In genomic region chr22:38756631-38757463, GRCh38 we compare ENCODE assay signal across 8 cellular contexts. TPM values are rescaled to one million over a fixed set of nuclear protein-coding genes. Genes with fewer than 3 reads are reported as not detected.
DNase-seq lines count a peak whose midpoint lies in the region; ATAC-seq, FAIRE-seq and TF ChIP-seq lines count a peak whose summit lies in the region.

No MANE protein-coding gene starts in this region.

- H3K27ac Mint-ChIP-seq in GM23338 = no peak overlapping the region; the same call in 1 of the 2 replicates
- peak overlapping the region; percentile 87 for H3K27ac Mint-ChIP-seq in activated CD8-positive, alpha-beta T cell treated with anti-CD3 and anti-CD28 coated beads for 36 hours
- H3K27ac Mint-ChIP-seq in glutamatergic neuron (ENCODE audit: unreplicated experiment) = peak overlapping the region; percentile 84

- H3K36me3 ChIP-seq in GM23338 (ENCODE audit: insufficient read depth) (no peaks in the 10 kb centered on the region), stomach (peaks cover 9 to 11% (median 11%) of the 10 kb centered on the region in 4 donors)

- H4K20me1 ChIP-seq in GM23338 (replicated peaks; ENCODE audit: insufficient read depth) = no peaks in the 10 kb centered on the region

- H2AFZ ChIP-seq in GM23338 = peak overlapping the region; percentile 87; the same call in 1 of the 2 replicates

- TF ChIP-seq CTCF in A549 (IDR thresholded peaks at IDR 0.05) (no peak), GM23338 (conservative IDR thresholded peaks at IDR 0.05; ENCODE audit: low read depth in 2 of 2) (no peak), glutamatergic neuron (IDR thresholded peaks at IDR 0.05; ENCODE audit: partially characterized antibody, unreplicated experiment) (no peak), stomach (IDR thresholded peaks at IDR 0.05) (no peak)
- TF ChIP-seq CTCF in activated CD8-positive, alpha-beta T cell treated with anti-CD3 and anti-CD28 coated beads for 36 hours (IDR thresholded peaks at IDR 0.05) = no peak

- no peak for TF ChIP-seq POLR2A in A549 (IDR thresholded peaks at IDR 0.05; ENCODE audit: low read length)
- no peak for TF ChIP-seq POLR2A in stomach (IDR thresholded peaks at IDR 0.05)

- intact Hi-C loops in activated CD8-positive, alpha-beta T cell treated with anti-CD3 and anti-CD28 coated beads for 36 hours (cut with micrococcal nuclease) = loop anchor here (10.0 kb wide), 1 partner anchor 52 kb away; the partner anchor contains the start of genes GTPBP1 and JOSD1
- intact Hi-C loops in stomach (cut with DNase I; ENCODE audit: low total_unique reads) = no loop called here

- peaks cover 14% of the 10 kb centered on the region; the same call in 1 of the 2 replicates for H3K27me3 ChIP-seq in GM23338 (ENCODE audit: insufficient read depth)
- H3K27me3 ChIP-seq in stomach = no peaks in the 10 kb centered on the region

- no peaks in the 10 kb centered on the region for H3K79me2 ChIP-seq in GM23338 (replicated peaks; ENCODE audit: insufficient read depth)

- H3K9me3 Mint-ChIP-seq in GM23338 (no peaks in the 10 kb centered on the region; the same call in 2 of the 3 replicates), glutamatergic neuron (ENCODE audit: unreplicated experiment) (peaks cover 10% of the 10 kb centered on the region)
- no peaks in the 10 kb centered on the region for H3K9me3 Mint-ChIP-seq in activated CD8-positive, alpha-beta T cell treated with anti-CD3 and anti-CD28 coated beads for 36 hours

- TF ChIP-seq RAD21 in A549 (conservative IDR thresholded peaks at IDR 0.05 in 1 of 2, IDR thresholded peaks at IDR 0.05 in 1 of 2) = no peak

- H3F3A ChIP-seq in GM23338 (replicated peaks; ENCODE audit: low read depth) = peaks cover 3% of the 10 kb centered on the region; the same call in 1 of the 2 replicates

- FAIRE-seq in A549 (lab: Jason Lieb, UNC) = no peak

- peak overlapping the region; percentile 70 for H3K4me3 Mint-ChIP-seq in GM23338
- H3K4me3 Mint-ChIP-seq in activated CD8-positive, alpha-beta T cell treated with anti-CD3 and anti-CD28 coated beads for 36 hours = peak overlapping the region; percentile 87
- peak overlapping the region; percentile 81 for H3K4me3 Mint-ChIP-seq in glutamatergic neuron (ENCODE audit: unreplicated experiment)

- ATAC-seq in A549 (no peak), GM23338 (no peak), GM18502 (IDR thresholded peaks at IDR 0.05; ENCODE audit: poor library complexity, unreplicated experiment) (no peak)
- ATAC-seq in activated CD8-positive, alpha-beta T cell treated with anti-CD3 and anti-CD28 coated beads for 36 hours = no peak

- peaks cover 17% of the 10 kb centered on the region for H3K27me3 Mint-ChIP-seq in GM23338 (ENCODE audit: insufficient read depth, low read depth, poor library complexity)
- H3K27me3 Mint-ChIP-seq in activated CD8-positive, alpha-beta T cell treated with anti-CD3 and anti-CD28 coated beads for 36 hours = no peaks in the 10 kb centered on the region
- H3K27me3 Mint-ChIP-seq in glutamatergic neuron (ENCODE audit: unreplicated experiment) = peaks cover 14% of the 10 kb centered on the region

- no peaks in the 10 kb centered on the region for H3K9me2 ChIP-seq in GM23338 (ENCODE audit: insufficient read depth)

- POLR2A ChIA-PET in A549 (lab: Yijun Ruan, JAX) = interaction anchor here (1.5 kb wide), 1 partner anchor 86 kb away, joined by 3 read pairs; no protein-coding TSS in a partner anchor
- POLR2A ChIA-PET in activated CD8-positive, alpha-beta T cell treated with anti-CD3 and anti-CD28 coated beads for 36 hours (lab: Charles Lee) = interaction anchor here (1.0 to 40.0 kb wide), 6 partner anchors 9 to 561 kb away, joined by 3 to 905 read pairs (median 5); partner anchors contain the start of genes DMC1 and GTPBP1

- H3K4me1 ChIP-seq in A549 (peaks cover 22% of the 10 kb centered on the region), GM23338 (ENCODE audit: insufficient read depth) (peaks cover 21% of the 10 kb centered on the region; the same call in 1 of the 2 replicates), stomach (peaks cover 26 to 59% (median 51%) of the 10 kb centered on the region in 4 donors)

- peak overlapping the region; percentile 90 for H3K4me2 ChIP-seq in A549
- peak overlapping the region; percentile 87 for H3K4me2 ChIP-seq in GM23338

- no peak for DNase-seq in A549 (ENCODE audit: low read depth in 1 of 2, low spot score in 1 of 2)
- DNase-seq in GM23338 (ENCODE audit: low spot score) = no peak
- DNase-seq in activated CD8-positive, alpha-beta T cell treated with anti-CD3 and anti-CD28 coated beads for 36 hours = peak; percentile 59
- DNase-seq in glutamatergic neuron = no peak
- DNase-seq in stomach = no peak
- DNase-seq in UCSD-AML1 (lab: John Stamatoyannopoulos, UW; ENCODE audit: unreplicated experiment) = no peak
- no peak for DNase-seq in hepatic stellate cell (ENCODE audit: low spot score)

- CTCF ChIA-PET in A549 (lab: Yijun Ruan, JAX) = interaction anchor here (1.6 to 8.1 kb wide), 4 partner anchors 11 to 39 kb away, joined by 3 to 75 read pairs (median 7); no protein-coding TSS in a partner anchor
- CTCF ChIA-PET in activated CD8-positive, alpha-beta T cell treated with anti-CD3 and anti-CD28 coated beads for 36 hours (lab: Charles Lee) = interaction anchor here (0.7 to 7.2 kb wide), 4 partner anchors 11 to 113 kb away, joined by 3 to 63 read pairs (median 7); no protein-coding TSS in a partner anchor

- H3K9me3 ChIP-seq in A549 = no peaks in the 10 kb centered on the region
- H3K9me3 ChIP-seq in stomach = no peaks in the 10 kb centered on the region

- WGBS in A549 (ENCODE audit: missing lambda C conversion rate) = 57% methylated on average over 18 of the region's 21 CpGs
- 42 to 53% (median 47%) methylated on average over 20 to 21 of the region's 21 CpGs for WGBS in stomach, 5 donors

- peak overlapping the region; percentile 99 for H3K27ac ChIP-seq in A549
- H3K27ac ChIP-seq in GM23338 (ENCODE audit: low read depth) = no peak overlapping the region
- H3K27ac ChIP-seq in stomach = peak overlapping the region in 4 of 5 donors; percentile 94 to 98 (median 95)

- H3K4me1 Mint-ChIP-seq in GM23338 (peaks cover 18% of the 10 kb centered on the region), glutamatergic neuron (ENCODE audit: low read depth, unreplicated experiment) (peaks cover 32% of the 10 kb centered on the region)
- H3K4me1 Mint-ChIP-seq in activated CD8-positive, alpha-beta T cell treated with anti-CD3 and anti-CD28 coated beads for 36 hours (ENCODE audit: low read depth) = peaks cover 46% of the 10 kb centered on the region

- TF ChIP-seq EP300 in A549 (IDR thresholded peaks at IDR 0.05) (no peak), stomach (IDR thresholded peaks at IDR 0.05) (no peak)

- H3K36me3 Mint-ChIP-seq in GM23338 (ENCODE audit: low read depth) = no peaks in the 10 kb centered on the region; the same call in 2 of the 3 replicates
- H3K36me3 Mint-ChIP-seq in activated CD8-positive, alpha-beta T cell treated with anti-CD3 and anti-CD28 coated beads for 36 hours (ENCODE audit: low read depth) = peaks cover 23% of the 10 kb centered on the region
- peaks cover 4% of the 10 kb centered on the region for H3K36me3 Mint-ChIP-seq in glutamatergic neuron (ENCODE audit: unreplicated experiment)

- H3K4me3 ChIP-seq in A549 (peak overlapping the region; percentile 100), GM23338 (peak overlapping the region; percentile 77), stomach (peak overlapping the region; percentile 48 to 78 (median 68))

RNA-seq across cellular contexts. Expression of gene SUN2, which starts 1.0 kb away (rescaled TPM):
- polyA plus RNA-seq in A549 (2011; rRNA removed) (12.6 and 18.4 TPM in 2 replicates), A549 (2017; fragmentation: RNase III; extraction: RNeasy Plus Mini Kit Qiagen cat#74134 plus additional on column Dnase treatment) (21.7 to 26.4 TPM (median 24.0 TPM) in 3 replicates), GM23338 (2016; fragmentation: Nextera tagmentation; extraction: Ambion mirVana) (7.2 and 8.2 TPM in 2 replicates), stomach (10 to 100 TPM; 25.3 to 51.8 (median 26.4) TPM)
- 20.2 and 27.5 TPM in 2 replicates for polyA plus RNA-seq in A549 (2012; cell fraction: cytosol; rRNA removed)
- polyA plus RNA-seq in A549 (2012; cell fraction: nucleus; rRNA removed) = 63.4 and 82.4 TPM in 2 replicates
- 27.7 and 32.9 TPM in 2 replicates for polyA minus RNA-seq in A549 (2011; rRNA and poly(A)+ RNA removed)
- 12.6 and 17.6 TPM in 2 replicates for total RNA-seq in GM23338 (2014; rRNA removed; shearing (Covaris generic))
- 100 to 1,000 TPM; 101 to 107 TPM for total RNA-seq in activated CD8-positive, alpha-beta T cell treated with anti-CD3 and anti-CD28 coated beads for 36 hours
- total RNA-seq in glutamatergic neuron (ENCODE audit: unreplicated experiment) (174 TPM), stomach (100 to 1,000 TPM; 108 to 387 (median 142) TPM)

RNA-seq across cellular contexts. Expression of gene DNAL4, which starts 37.1 kb away (rescaled TPM):
- polyA plus RNA-seq in A549 (2011; rRNA removed) = 9.8 and 9.9 TPM in 2 replicates
- 8.5 and 9.9 TPM in 2 replicates for polyA plus RNA-seq in A549 (2012; cell fraction: cytosol; rRNA removed)
- 5.6 and 7.2 TPM in 2 replicates for polyA plus RNA-seq in A549 (2012; cell fraction: nucleus; rRNA removed)
- 7.0 to 7.7 TPM (median 7.6 TPM) in 3 replicates for polyA plus RNA-seq in A549 (2017; fragmentation: RNase III; extraction: RNeasy Plus Mini Kit Qiagen cat#74134 plus additional on column Dnase treatment)
- 6.0 and 8.1 TPM in 2 replicates for polyA minus RNA-seq in A549 (2011; rRNA and poly(A)+ RNA removed)
- total RNA-seq in GM23338 (2014; rRNA removed; shearing (Covaris generic)) = 10.0 and 11.3 TPM in 2 replicates
- polyA plus RNA-seq in GM23338 (2016; fragmentation: Nextera tagmentation; extraction: Ambion mirVana) = 8.7 and 9.3 TPM in 2 replicates
- 1 to 10 TPM; 5.5 to 6.0 TPM for total RNA-seq in activated CD8-positive, alpha-beta T cell treated with anti-CD3 and anti-CD28 coated beads for 36 hours
- total RNA-seq in glutamatergic neuron (ENCODE audit: unreplicated experiment) = 19.4 TPM
- total RNA-seq in stomach = 10 to 100 TPM in 4 of 5 donors, under 1 TPM in 1; 0.58 to 33.0 (median 11.2) TPM
- 10 to 100 TPM; 15.9 to 22.5 (median 21.4) TPM for polyA plus RNA-seq in stomach

RNA-seq across cellular contexts. Expression of gene GTPBP1, which starts 51.1 kb away (rescaled TPM):
- 10.7 and 15.1 TPM in 2 replicates for polyA plus RNA-seq in A549 (2011; rRNA removed)
- polyA plus RNA-seq in A549 (2012; cell fraction: cytosol; rRNA removed) = 8.6 and 10.5 TPM in 2 replicates
- 29.4 and 33.7 TPM in 2 replicates for polyA plus RNA-seq in A549 (2012; cell fraction: nucleus; rRNA removed)
- 7.1 to 9.0 TPM (median 8.8 TPM) in 3 replicates for polyA plus RNA-seq in A549 (2017; fragmentation: RNase III; extraction: RNeasy Plus Mini Kit Qiagen cat#74134 plus additional on column Dnase treatment)
- 19.9 and 28.5 TPM in 2 replicates for polyA minus RNA-seq in A549 (2011; rRNA and poly(A)+ RNA removed)
- total RNA-seq in GM23338 (2014; rRNA removed; shearing (Covaris generic)) = 79.9 and 88.4 TPM in 2 replicates
- polyA plus RNA-seq in GM23338 (2016; fragmentation: Nextera tagmentation; extraction: Ambion mirVana) = 27.2 and 31.0 TPM in 2 replicates
- total RNA-seq in activated CD8-positive, alpha-beta T cell treated with anti-CD3 and anti-CD28 coated beads for 36 hours = 10 to 100 TPM; 93.3 to 97.6 TPM
- 55.6 TPM for total RNA-seq in glutamatergic neuron (ENCODE audit: unreplicated experiment)
- 100 to 1,000 TPM in 1 of 5 donors, 10 to 100 TPM in 4; 23.8 to 199 (median 41.6) TPM for total RNA-seq in stomach
- 10 to 100 TPM in 2 of 3 donors, 1 to 10 TPM in 1; 9.2 to 18.6 (median 11.0) TPM for polyA plus RNA-seq in stomach

RNA-seq across cellular contexts. Expression of gene JOSD1, which starts 56.1 kb away (rescaled TPM):
- 37.5 and 40.9 TPM in 2 replicates for polyA plus RNA-seq in A549 (2011; rRNA removed)
- polyA plus RNA-seq in A549 (2012; cell fraction: cytosol; rRNA removed) = 22.7 and 28.4 TPM in 2 replicates
- 25.9 and 35.5 TPM in 2 replicates for polyA plus RNA-seq in A549 (2012; cell fraction: nucleus; rRNA removed)
- 28.5 to 30.9 TPM (median 29.7 TPM) in 3 replicates for polyA plus RNA-seq in A549 (2017; fragmentation: RNase III; extraction: RNeasy Plus Mini Kit Qiagen cat#74134 plus additional on column Dnase treatment)
- 45.8 and 46.8 TPM in 2 replicates for polyA minus RNA-seq in A549 (2011; rRNA and poly(A)+ RNA removed)
- total RNA-seq in GM23338 (2014; rRNA removed; shearing (Covaris generic)) = 16.1 and 19.7 TPM in 2 replicates
- 4.6 and 5.5 TPM in 2 replicates for polyA plus RNA-seq in GM23338 (2016; fragmentation: Nextera tagmentation; extraction: Ambion mirVana)
- 10 to 100 TPM; 84.7 to 88.1 TPM for total RNA-seq in activated CD8-positive, alpha-beta T cell treated with anti-CD3 and anti-CD28 coated beads for 36 hours
- 51.0 TPM for total RNA-seq in glutamatergic neuron (ENCODE audit: unreplicated experiment)
- 10 to 100 TPM; 21.0 to 66.1 (median 35.7) TPM for total RNA-seq in stomach
- 10 to 100 TPM; 17.9 to 45.1 (median 20.8) TPM for polyA plus RNA-seq in stomach
